Comparison of ENCODE assay signal across 20 cellular contexts in the genomic region with DNA sequence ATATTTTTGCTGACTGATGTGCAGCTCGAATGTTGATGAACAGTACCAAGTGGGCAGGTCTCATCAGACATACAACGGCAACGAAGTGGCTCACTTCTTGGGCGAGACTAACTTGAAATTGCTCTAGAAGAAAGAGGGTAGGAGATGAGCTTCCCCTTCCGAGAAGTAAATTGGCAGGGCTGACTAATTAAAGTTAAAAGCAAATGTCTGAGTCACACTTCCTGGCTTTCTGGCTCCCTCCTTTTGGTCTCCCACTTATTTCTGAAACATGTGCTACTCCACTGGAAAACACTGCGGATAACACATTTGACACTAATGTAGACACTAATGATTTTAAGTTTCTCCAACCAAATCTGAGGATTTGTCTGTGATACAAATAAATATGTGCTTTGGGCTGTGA.
DNase-seq lines count a peak whose midpoint lies in the region; ATAC-seq and TF ChIP-seq lines count a peak whose summit lies in the region.
"Had no signal": no experiment of that assay in that cellular context is flagged by ENCODE, and none has a peak within 500 bp of the region (broad histone marks: within the 10 kb centered on the region; RNA-seq: fewer than 3 reads in every experiment).

No MANE protein-coding gene starts in this region.

- no peak overlapping the region for H3K4me3 Mint-ChIP-seq in mesothelial cell of epicardium
- H3K4me3 Mint-ChIP-seq: memory B cell, neural crest cell, WTC11 had no signal

- H3K27ac ChIP-seq in right lobe of liver, result no peak overlapping the region
- H3K27ac ChIP-seq: Peyer's patch had no signal

- H3K4me3 ChIP-seq in AG10803 (ENCODE audit: low read length), result no peak overlapping the region
- H3K4me3 ChIP-seq in HFF-Myc (replicated peaks; ENCODE audit: low read depth, low read length), result no peak overlapping the region
- no peak overlapping the region for H3K4me3 ChIP-seq in fibroblast of mammary gland (ENCODE audit: control insufficient read depth, low read depth, low read length)
- no peak overlapping the region for H3K4me3 ChIP-seq in right lobe of liver
- H3K4me3 ChIP-seq: Peyer's patch had no signal

- no peaks in the 10 kb centered on the region for H3K4me1 ChIP-seq in right lobe of liver
- H3K4me1 ChIP-seq: Peyer's patch had no signal

- H3K36me3 ChIP-seq in right lobe of liver, result no peaks in the 10 kb centered on the region
- H3K36me3 ChIP-seq: Peyer's patch had no signal

- no peaks in the 10 kb centered on the region for H3K4me1 Mint-ChIP-seq in mesothelial cell of epicardium

- no peak for TF ChIP-seq CTCF in AG10803 (conservative IDR thresholded peaks at IDR 0.05; ENCODE audit: low read length)
- no peak for TF ChIP-seq CTCF in HFF-Myc (IDR thresholded peaks at IDR 0.05; ENCODE audit: low read depth, low read length, missing control alignments)
- TF ChIP-seq CTCF in fibroblast of mammary gland (conservative IDR thresholded peaks at IDR 0.05; ENCODE audit: control insufficient read depth, insufficient read depth, low read depth, low read length), result no peak
- no peak for TF ChIP-seq CTCF in mesothelial cell of epicardium (IDR thresholded peaks at IDR 0.05; ENCODE audit: unreplicated experiment)
- no peak for TF ChIP-seq CTCF in right lobe of liver (IDR thresholded peaks at IDR 0.05)

- no peaks in the 10 kb centered on the region for H3K9me3 ChIP-seq in right lobe of liver
- H3K9me3 ChIP-seq: Peyer's patch had no signal

- DNase-seq in AG10803 (ENCODE audit: low read depth) (peak; percentile 22), HFF-Myc (ENCODE audit: extremely low read depth, low read depth) (peak; percentile 9), RPMI7951 (ENCODE audit: low read depth) (peak; percentile 80), fibroblast of mammary gland (ENCODE audit: low read depth) (peak; percentile 53), SHP77 (lab: John Stamatoyannopoulos, UW) (no peak), mesothelial cell of epicardium (ENCODE audit: low spot score in 2 of 2, unreplicated experiment in 2 of 2) (no peak), right lobe of liver (no peak)
- DNase-seq: activated effector memory CD4-positive, alpha-beta T cell treated with Interleukin-2 at 50 U/mL for 16 hours; amniotic stem cell; Calu3; glutamatergic neuron; MM.1S; NCI-H2107; NCI-H526 treated with DMSO at 0.1 percent for 48 hours; Peyer's patch; retina had no signal

- intact Hi-C loops in right lobe of liver (cut with DNase I), result no loop called here

- ATAC-seq in GM18858 (IDR thresholded peaks at IDR 0.05; ENCODE audit: unreplicated experiment), result no peak
- ATAC-seq in right lobe of liver, result no peak
- ATAC-seq: WTC11 had no signal

- 39% methylated on average over 6 of the region's 6 CpGs for WGBS in right lobe of liver (ENCODE audit: insufficient coverage, low coverage, low lambda C conversion rate, missing lambda C conversion rate)

- no peak overlapping the region for H3K27ac Mint-ChIP-seq in mesothelial cell of epicardium
- H3K27ac Mint-ChIP-seq: memory B cell, WTC11 had no signal

- peaks cover 58% of the 10 kb centered on the region for H3K27me3 Mint-ChIP-seq in mesothelial cell of epicardium (ENCODE audit: low read depth)

- no peak for TF ChIP-seq POLR2A in right lobe of liver (IDR thresholded peaks at IDR 0.05)

- H3K9me3 Mint-ChIP-seq in mesothelial cell of epicardium, result no peaks in the 10 kb centered on the region
- H3K9me3 Mint-ChIP-seq: neural crest cell had no signal

- H3K27me3 ChIP-seq in right lobe of liver, result no peaks in the 10 kb centered on the region
- H3K27me3 ChIP-seq: Peyer's patch had no signal

- no peaks in the 10 kb centered on the region for H3K36me3 Mint-ChIP-seq in mesothelial cell of epicardium
- H3K36me3 Mint-ChIP-seq: memory B cell, WTC11 had no signal

Comparison
In these comparisons a context has a peak if more than half of its experiments do, and no peak if none do; other contexts are left out.
1. DNase-seq: peak in AG10803 (single experiment), HFF-Myc (single experiment), RPMI7951 (single experiment) and fibroblast of mammary gland (single experiment); none in SHP77 (0 of 2), mesothelial cell of epicardium (0 of 2) and right lobe of liver (0 of 3).